8 cellular contexts compared by ENCODE assay signal in the genomic region with DNA sequence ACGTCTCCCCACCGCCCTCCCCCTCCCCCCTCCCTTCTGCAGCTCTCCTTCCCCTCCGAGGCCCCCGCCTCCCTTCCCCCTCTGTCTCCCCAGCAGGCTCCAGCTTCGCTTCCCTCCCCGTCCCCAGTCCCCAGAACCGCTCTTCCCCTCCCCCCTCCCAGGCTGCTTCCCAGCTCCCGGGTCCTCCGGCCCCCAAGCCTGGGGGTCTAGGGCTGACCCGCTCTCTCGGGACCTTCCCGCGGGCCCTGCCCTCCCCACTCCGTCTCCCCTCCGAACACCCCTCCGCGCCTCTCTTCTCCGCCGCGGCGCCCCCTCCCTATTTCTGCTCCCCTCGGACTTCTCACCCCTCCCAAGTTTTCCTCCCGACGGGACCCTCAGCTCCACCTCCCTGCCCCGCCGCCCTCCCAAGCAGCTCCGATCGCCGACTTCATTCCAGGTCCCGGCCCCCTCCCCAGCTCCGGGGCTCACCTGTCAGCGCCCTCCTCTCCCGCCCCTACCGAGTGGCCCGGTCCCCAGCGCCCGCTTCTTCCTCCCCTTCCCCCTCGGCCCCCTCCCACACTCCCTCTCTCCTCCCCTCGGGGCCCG. TPM values are rescaled to one million over a fixed set of nuclear protein-coding genes. Genes with fewer than 3 reads are reported as not detected.
DNase-seq lines count a peak whose midpoint lies in the region; ATAC-seq and TF ChIP-seq lines count a peak whose summit lies in the region.

No MANE protein-coding gene starts in this region.

- DNase-seq in T-helper 1 cell (no peak), T-helper 17 cell (no peak), fibroblast of the aortic adventitia (ENCODE audit: low read depth) (no peak), osteocyte (ENCODE audit: extremely low spot score, unreplicated experiment) (no peak), DMS153 (lab: John Stamatoyannopoulos, UW) (no peak), foreskin keratinocyte (no peak), retina (no peak)

- no peaks in the 10 kb centered on the region for H3K9me3 Mint-ChIP-seq in T-helper 1 cell treated with Interleukin-12 subunit alpha and Interleukin-12 subunit beta and Interleukin-4 antibody, amounts not matched to agents 30 μg/mL and 1 μg/mL, for 36 hours
- H3K9me3 Mint-ChIP-seq in osteocyte (ENCODE audit: unreplicated experiment): no peaks in the 10 kb centered on the region

- no peaks in the 10 kb centered on the region for H3K36me3 Mint-ChIP-seq in T-helper 1 cell treated with Interleukin-12 subunit alpha and Interleukin-12 subunit beta and Interleukin-4 antibody, amounts not matched to agents 30 μg/mL and 1 μg/mL, for 36 hours (ENCODE audit: low read depth)
- H3K36me3 Mint-ChIP-seq in T-helper 17 cell (ENCODE audit: low read depth): peaks cover 3% of the 10 kb centered on the region
- peaks cover 5% of the 10 kb centered on the region for H3K36me3 Mint-ChIP-seq in osteocyte (ENCODE audit: unreplicated experiment)

- no peaks in the 10 kb centered on the region for H3K4me1 ChIP-seq in foreskin keratinocyte

- no peak overlapping the region for H3K27ac Mint-ChIP-seq in T-helper 1 cell treated with Interleukin-12 subunit alpha and Interleukin-12 subunit beta and Interleukin-4 antibody, amounts not matched to agents 30 μg/mL and 1 μg/mL, for 36 hours
- H3K27ac Mint-ChIP-seq in T-helper 17 cell (no peak overlapping the region), osteocyte (ENCODE audit: unreplicated experiment) (no peak overlapping the region)

- ATAC-seq in T-helper 17 cell (no peak), foreskin keratinocyte (no peak)

- peaks cover 74% of the 10 kb centered on the region for H3K27me3 ChIP-seq in foreskin keratinocyte

- H3K4me3 Mint-ChIP-seq in T-helper 1 cell treated with Interleukin-12 subunit alpha and Interleukin-12 subunit beta and Interleukin-4 antibody, amounts not matched to agents 30 μg/mL and 1 μg/mL, for 36 hours: peak overlapping the region; percentile 71
- H3K4me3 Mint-ChIP-seq in T-helper 17 cell (peak overlapping the region; percentile 88), osteocyte (ENCODE audit: unreplicated experiment) (peak overlapping the region; percentile 72)

- peaks cover 4% of the 10 kb centered on the region for H3K4me1 Mint-ChIP-seq in T-helper 1 cell treated with Interleukin-12 subunit alpha and Interleukin-12 subunit beta and Interleukin-4 antibody, amounts not matched to agents 30 μg/mL and 1 μg/mL, for 36 hours (ENCODE audit: low read depth)
- H3K4me1 Mint-ChIP-seq in T-helper 17 cell: peaks cover 10% of the 10 kb centered on the region
- H3K4me1 Mint-ChIP-seq in osteocyte (ENCODE audit: unreplicated experiment): peaks cover 5% of the 10 kb centered on the region

- peaks cover 37% of the 10 kb centered on the region for H3K27me3 Mint-ChIP-seq in T-helper 1 cell treated with Interleukin-12 subunit alpha and Interleukin-12 subunit beta and Interleukin-4 antibody, amounts not matched to agents 30 μg/mL and 1 μg/mL, for 36 hours (ENCODE audit: low read depth)
- H3K27me3 Mint-ChIP-seq in T-helper 17 cell: no peaks in the 10 kb centered on the region
- H3K27me3 Mint-ChIP-seq in osteocyte (ENCODE audit: unreplicated experiment): peaks cover 13% of the 10 kb centered on the region

- TF ChIP-seq CTCF in fibroblast of the aortic adventitia (IDR thresholded peaks at IDR 0.05; ENCODE audit: insufficient read depth, low read length) (no peak), osteocyte (IDR thresholded peaks at IDR 0.05) (no peak), foreskin keratinocyte (conservative IDR thresholded peaks at IDR 0.05) (no peak)

- H3K9me3 ChIP-seq in T-helper 17 cell (ENCODE audit: control insufficient read depth, low read length, poor library complexity, severe bottlenecking): no peaks in the 10 kb centered on the region

- H3K27ac ChIP-seq in foreskin keratinocyte: no peak overlapping the region

- H3K4me3 ChIP-seq in fibroblast of the aortic adventitia (ENCODE audit: low read depth, low read length): peak overlapping the region; percentile 71

RNA-seq across cellular contexts. Expression of a gene that starts 1.1 kb away (rescaled TPM):
- total RNA-seq in T-helper 17 cell (1 to 10 TPM; 3.3 to 8.4 TPM), fibroblast of the aortic adventitia (ENCODE audit: low replicate concordance) (0.27 and 5.1 TPM in 2 replicates), osteocyte (3.4 and 4.4 TPM in 2 replicates), foreskin keratinocyte (0.35 and 0.48 TPM in 2 replicates)
- 0.48 and 0.66 TPM in 2 replicates for polyA plus RNA-seq in foreskin keratinocyte
